ENCODE assay signal across 8 cellular contexts in genomic region chr12:42568952-42569916, GRCh38. TPM values are rescaled to one million over a fixed set of nuclear protein-coding genes. Genes with fewer than 3 reads are reported as not detected.
A peak's percentile ranks its signal among the peaks of the same experiment; 100 is the strongest.
DNase-seq lines count a peak whose midpoint lies in the region; ATAC-seq, FAIRE-seq and TF ChIP-seq lines count a peak whose summit lies in the region.

No MANE protein-coding gene starts in this region.

- in situ Hi-C loops in ACHN (cut with HindIII; ENCODE audit: low pct_ligation_motif_present, low pct_unique_long_range_greater_than_20kb, low sequenced_read_pairs) = no loop called here

- H3K36me3 ChIP-seq in MG63 = no peaks in the 10 kb centered on the region

- no peak overlapping the region for H3K27ac Mint-ChIP-seq in memory B cell

- no peak overlapping the region for H3K4me3 Mint-ChIP-seq in memory B cell

- H3K36me3 Mint-ChIP-seq in memory B cell = no peaks in the 10 kb centered on the region

- FAIRE-seq in GM18507 (lab: Jason Lieb, UNC) = peak; percentile 78

- no peaks in the 10 kb centered on the region for H3K27me3 ChIP-seq in MG63

- H3K9me3 Mint-ChIP-seq in memory B cell = no peaks in the 10 kb centered on the region

- H3K9me3 ChIP-seq in MG63 = no peaks in the 10 kb centered on the region

- peak; percentile 68 for TF ChIP-seq CTCF in choroid plexus epithelial cell (conservative IDR thresholded peaks at IDR 0.05; ENCODE audit: low read depth, low read length)

- H3K4me3 ChIP-seq in choroid plexus epithelial cell (ENCODE audit: low read depth, low read length) (no peak overlapping the region), MG63 (no peak overlapping the region)

- DNase-seq in ACHN (peak; percentile 82), GM18507 (ENCODE audit: extremely low spot score, insufficient read length, low read depth) (no peak), NCI-H69 (lab: John Stamatoyannopoulos, UW) (peak; percentile 86), choroid plexus epithelial cell (ENCODE audit: low read depth) (peak; percentile 83), memory B cell (ENCODE audit: low spot score in 2 of 2) (peak in 1 of 2 donors; percentile 41), MG63 (no peak), GOT3 (lab: John Stamatoyannopoulos, UW) (no peak)

- H3K4me1 Mint-ChIP-seq in memory B cell = no peaks in the 10 kb centered on the region

- peaks cover 2% of the 10 kb centered on the region for H3K27me3 Mint-ChIP-seq in memory B cell

- ATAC-seq in HG03159 (IDR thresholded peaks at IDR 0.05; ENCODE audit: unreplicated experiment) (peak; percentile 75), memory B cell (ENCODE audit: low read depth) (peak; percentile 70)

RNA-seq across cellular contexts. Expression of gene PRICKLE1, which starts 20.3 kb away (rescaled TPM):
- total RNA-seq in MG63 (2014; rRNA removed; shearing (Covaris generic); ENCODE audit: low replicate concordance) = 4.7 and 8.6 TPM in 2 replicates

Comparison
In these comparisons a context has a peak if more than half of its experiments do, and no peak if none do; other contexts are left out.
1. DNase-seq: peak in ACHN (single experiment), NCI-H69 (single experiment) and choroid plexus epithelial cell (single experiment); none in GM18507 (single experiment), MG63 (single experiment) and GOT3 (single experiment).